10 cellular contexts compared by ENCODE assay signal in the genomic region with DNA sequence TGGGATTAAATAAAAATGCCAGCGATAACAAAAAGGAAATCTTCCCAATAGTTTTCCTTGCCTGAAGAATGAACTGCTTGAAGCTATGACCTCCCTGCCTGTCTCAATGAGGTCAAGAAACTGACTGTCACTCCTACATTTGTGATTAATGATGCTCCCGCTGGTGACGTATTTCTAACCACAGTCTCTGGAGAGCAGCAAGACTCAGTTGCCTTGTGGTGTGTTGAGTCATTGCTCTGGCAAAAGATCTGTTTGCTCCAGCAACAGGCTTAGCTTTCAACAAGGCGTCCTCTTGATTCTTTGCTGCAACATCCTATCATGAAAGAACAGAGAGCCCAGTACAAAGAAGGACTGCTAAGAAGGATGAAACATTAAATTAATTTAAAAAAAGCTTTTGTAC.
DNase-seq lines count a peak whose midpoint lies in the region; ATAC-seq, FAIRE-seq and TF ChIP-seq lines count a peak whose summit lies in the region.
"Had no signal": no experiment of that assay in that cellular context is flagged by ENCODE, and none has a peak within 500 bp of the region (broad histone marks: within the 10 kb centered on the region; RNA-seq: fewer than 3 reads in every experiment).

No MANE protein-coding gene starts in this region.

- intact Hi-C loops in pancreas (cut with DNase I): no loop called here

- H3K27me3 ChIP-seq in RWPE2 (ENCODE audit: insufficient read depth, poor library complexity, severe bottlenecking): no peaks in the 10 kb centered on the region
- no peaks in the 10 kb centered on the region for H3K27me3 ChIP-seq in pancreas

- no peak for FAIRE-seq in pancreas (lab: Jason Lieb, UNC)

- CTCF ChIA-PET in T-cell (lab: Charles Lee): no interaction called here

- peak; percentile 38; the same call in 1 of the 3 replicates for ATAC-seq in RWPE2 (ENCODE audit: low read depth)
- peak in 3 of 4 donors; percentile 24 to 60 (median 47) for ATAC-seq in pancreas
- ATAC-seq in HG03097 (IDR thresholded peaks at IDR 0.05; ENCODE audit: low FRiP score, unreplicated experiment): no peak
- ATAC-seq in T-cell (replicated peaks in 1 of 4): no peak
- ATAC-seq in HG03045 (IDR thresholded peaks at IDR 0.05; ENCODE audit: unreplicated experiment): no peak

- no peak overlapping the region for H3K4me3 ChIP-seq in RWPE2 (ENCODE audit: severe bottlenecking)
- no peak overlapping the region for H3K4me3 ChIP-seq in pancreas

- H3K27ac ChIP-seq in RWPE2 (ENCODE audit: poor library complexity, severe bottlenecking): no peak overlapping the region
- H3K27ac ChIP-seq in pancreas: no peak overlapping the region
- H3K27ac ChIP-seq: HL-60 had no signal

- TF ChIP-seq CTCF in RWPE2 (IDR thresholded peaks at IDR 0.05; ENCODE audit: poor library complexity, severe bottlenecking): no peak
- TF ChIP-seq CTCF in pancreas (IDR thresholded peaks at IDR 0.05): no peak

- no peaks in the 10 kb centered on the region for H3K4me1 Mint-ChIP-seq in T-cell

- H3K36me3 Mint-ChIP-seq in T-cell: no peaks in the 10 kb centered on the region

- no peaks in the 10 kb centered on the region for H3K27me3 Mint-ChIP-seq in T-cell

- H3K9me3 Mint-ChIP-seq in T-cell: peaks cover 0 to 4% (median 3%) of the 10 kb centered on the region in 3 donors

- POLR2A ChIA-PET in T-cell (lab: Charles Lee): no interaction called here

- no peaks in the 10 kb centered on the region for H3K4me1 ChIP-seq in RWPE2 (ENCODE audit: insufficient read depth, poor library complexity, severe bottlenecking)
- H3K4me1 ChIP-seq in pancreas: no peaks in the 10 kb centered on the region

- 84 to 87% methylated on average over 4 of the region's 4 CpGs for whole genome bisulfite sequencing in pancreas, 2 donors

- no peaks in the 10 kb centered on the region for H3K36me3 ChIP-seq in RWPE2 (ENCODE audit: low read depth)
- H3K36me3 ChIP-seq in pancreas: no peaks in the 10 kb centered on the region

- DNase-seq in H4 (ENCODE audit: low spot score) (peak; percentile 88), RWPE2 (ENCODE audit: low spot score) (no peak), fibroblast of peridontal ligament (ENCODE audit: extremely low read depth) (peak; percentile 98), pancreas (peak in 1 of 6 donors; percentile 21), T-cell (no peak), DMS79 treated with DMSO at 0.1 percent for 48 hours (lab: John Stamatoyannopoulos, UW) (no peak)
- DNase-seq: activated CD4-positive, alpha-beta T cell treated with anti-CD3 and anti-CD28 coated beads for 48 hours had no signal

- H3K9me3 ChIP-seq in RWPE2 (ENCODE audit: severe bottlenecking) (no peaks in the 10 kb centered on the region), pancreas (no peaks in the 10 kb centered on the region)

- H3K27ac Mint-ChIP-seq in T-cell: no peak overlapping the region

- no peak overlapping the region for H3K4me3 Mint-ChIP-seq in T-cell

Comparison
In these comparisons a context has a peak if more than half of its experiments do, and no peak if none do; other contexts are left out.
1. DNase-seq: peak in H4 (single experiment) and fibroblast of peridontal ligament (single experiment); none in RWPE2 (single experiment), T-cell (0 of 34) and DMS79 treated with DMSO at 0.1 percent for 48 hours (single experiment).
2. ATAC-seq: peak in RWPE2 (single experiment) and pancreas (3 of 4); none in HG03097 (single experiment), T-cell (0 of 4) and HG03045 (single experiment).